Comparison of ENCODE assay signal across 8 cellular contexts in genomic region chr12:12562016-12562483, GRCh38. TPM values are rescaled to one million over a fixed set of nuclear protein-coding genes. Genes with fewer than 3 reads are reported as not detected.
DNase-seq lines count a peak whose midpoint lies in the region; ATAC-seq, FAIRE-seq and TF ChIP-seq lines count a peak whose summit lies in the region.

No MANE protein-coding gene starts in this region.

- WGBS in GM23248 (ENCODE audit: low coverage in 1 of 2, low lambda C conversion rate in 2 of 2, missing lambda C conversion rate in 2 of 2), 2 experiments, result 1% methylated on average over 18 to 45 of the region's 45 CpGs
- 0% methylated on average over 11 of the region's 45 CpGs for WGBS in K562 (ENCODE audit: insufficient coverage, low coverage, missing lambda C conversion rate)
- 0 to 1% (median 1%) methylated on average over 32 to 45 of the region's 45 CpGs for WGBS in spleen, 5 donors

- no peak for FAIRE-seq in K562 (lab: Jason Lieb, UNC)

- ATAC-seq in K562, result peak; percentile 2; the same call in 1 of the 3 replicates
- no peak for ATAC-seq in GM21576 (IDR thresholded peaks at IDR 0.05; ENCODE audit: unreplicated experiment)

- CTCF ChIA-PET in K562 (lab: Yijun Ruan, JAX; ENCODE audit: low intra/inter-chr PET ratio), result no interaction called here

- H3K4me1 ChIP-seq in GM23248 (ENCODE audit: insufficient read depth), result peaks cover 9% of the 10 kb centered on the region; the same call in 1 of the 2 replicates
- peaks cover 9 to 11% of the 10 kb centered on the region in 2 experiments; a peak in 4 of 5 replicates for H3K4me1 ChIP-seq in K562 (replicated peaks in 1 of 2; ENCODE audit: control insufficient read depth in 2 of 2, insufficient read depth in 2 of 2, low read length in 2 of 2)
- H3K4me1 ChIP-seq in spleen, result peaks cover 14 to 49% (median 29%) of the 10 kb centered on the region in 6 donors

- no peaks in the 10 kb centered on the region for H3K9me1 ChIP-seq in K562 (ENCODE audit: control insufficient read depth, insufficient read depth, low read length)

- no peak for TF ChIP-seq EP300 in K562 (IDR thresholded peaks at IDR 0.05; ENCODE audit: low read length)

- H3K9me3 ChIP-seq in GM23248 (ENCODE audit: low read depth) (no peaks in the 10 kb centered on the region), K562 (replicated peaks; ENCODE audit: control insufficient read depth, insufficient read depth, low read depth, low read length) (no peaks in the 10 kb centered on the region), spleen (peaks cover 0 to 5% (median 0%) of the 10 kb centered on the region in 8 donors)

- POLR2A ChIA-PET in K562 (lab: Yijun Ruan, JAX), result no interaction called here

- no peak for TF ChIP-seq RAD21 in K562 (CRISPR knock-in tag; conservative IDR thresholded peaks at IDR 0.05 in 1 of 2, IDR thresholded peaks at IDR 0.05 in 1 of 2)

- TF ChIP-seq CTCF in K562 (IDR thresholded peaks at IDR 0.05 in 2 of 3, conservative IDR thresholded peaks at IDR 0.05 in 1 of 3; ENCODE audit: insufficient read depth in 2 of 3, low read depth in 1 of 3, low read length in 3 of 3) (no peak), spleen (IDR thresholded peaks at IDR 0.05 in 8 of 11, conservative IDR thresholded peaks at IDR 0.05 in 3 of 11) (no peak)

- peak; percentile 54 for DNase-seq in AG08396 (ENCODE audit: low spot score)
- peak; percentile 69 for DNase-seq in GM23248
- DNase-seq in T-helper 1 cell, result peak in 4 of 5 donors; percentile 20 to 37 (median 31)
- DNase-seq in K562 (ENCODE audit: extremely low read depth in 1 of 4, low spot score in 3 of 4), result peak; percentile 23 to 59 (median 46)
- DNase-seq in iPS-NIHi7 (ENCODE audit: extremely low spot score), result peak; percentile 22
- peak; percentile 87 for DNase-seq in spleen
- DNase-seq in cerebellum (ENCODE audit: low spot score), result no peak

- H3K36me3 ChIP-seq in GM23248 (ENCODE audit: low read depth), result no peaks in the 10 kb centered on the region
- no peaks in the 10 kb centered on the region for H3K36me3 ChIP-seq in K562 (ENCODE audit: control insufficient read depth, insufficient read depth, low read length)
- H3K36me3 ChIP-seq in spleen, result no peaks in the 10 kb centered on the region

- peak overlapping the region; percentile 90 for H3K9ac ChIP-seq in GM23248
- H3K9ac ChIP-seq in K562 (ENCODE audit: insufficient read depth in 1 of 2, low read depth in 2 of 2, low read length in 2 of 2), result peak overlapping the region; percentile 96 to 100

- H3K27me3 ChIP-seq in GM23248 (replicated peaks; ENCODE audit: insufficient read depth), result no peaks in the 10 kb centered on the region
- H3K27me3 ChIP-seq in K562 (ENCODE audit: control insufficient read depth in 2 of 2, insufficient read depth in 2 of 2, low read length in 2 of 2), result no peaks in the 10 kb centered on the region
- H3K27me3 ChIP-seq in spleen (replicated peaks in 1 of 7), result no peaks in the 10 kb centered on the region

- intact Hi-C loops in K562 (cut with micrococcal nuclease) (loop anchor here (5.0 kb wide), 3 partner anchors 50 to 185 kb away; partner anchors contain the start of gene CREBL2), spleen (cut with DNase I; ENCODE audit: low total_unique reads) (loop anchor here (5.0 kb wide), 1 partner anchor 185 kb away; no protein-coding TSS in a partner anchor)

- H3K79me2 ChIP-seq in GM23248 (ENCODE audit: insufficient read depth) (peaks cover 29% of the 10 kb centered on the region), K562 (ENCODE audit: control insufficient read depth, insufficient read depth, low read length) (peaks cover 43% of the 10 kb centered on the region)

- H3K4me2 ChIP-seq in GM23248 (ENCODE audit: unreplicated experiment) (peak overlapping the region; percentile 98), K562 (ENCODE audit: insufficient read depth, low read length) (peak overlapping the region; percentile 90; the same call in 1 of the 2 replicates)

- H3K9me2 ChIP-seq in GM23248 (ENCODE audit: insufficient read depth), result no peaks in the 10 kb centered on the region

- peak overlapping the region; percentile 77 for H3K27ac ChIP-seq in GM23248
- H3K27ac ChIP-seq in K562 (ENCODE audit: extremely low read depth, low read depth, low read length), result peak overlapping the region; percentile 97
- peak overlapping the region; percentile 81 to 99 (median 98) for H3K27ac ChIP-seq in spleen

- H3K4me3 ChIP-seq in GM23248 (peak overlapping the region; percentile 86), K562 (peak overlapping the region; percentile 82), spleen (peak overlapping the region; percentile 48 to 77 (median 59))

- H4K20me1 ChIP-seq in GM23248 (ENCODE audit: insufficient read depth) (no peaks in the 10 kb centered on the region), K562 (replicated peaks; ENCODE audit: control insufficient read depth, insufficient read depth, low read length) (no peaks in the 10 kb centered on the region)

- in situ Hi-C loops in GM23248 (cut with MboI), result no loop called here
- in situ Hi-C loops in K562 (cut with MboI), result no loop called here

- peaks cover 11% of the 10 kb centered on the region for H3F3A ChIP-seq in GM23248 (ENCODE audit: insufficient read depth)

- TF ChIP-seq POLR2A in K562 (conservative IDR thresholded peaks at IDR 0.05), result no peak
- TF ChIP-seq POLR2A in spleen (IDR thresholded peaks at IDR 0.05), result no peak

- H2AFZ ChIP-seq in GM23248 (peak overlapping the region; percentile 82), K562 (ENCODE audit: low read depth, low read length) (peak overlapping the region; percentile 62)

- BruUV-seq in K562 (replicated peaks; lab: Mats Ljungman, UMichigan), result no TSS peak

TF ChIP-seq in K562, 482 proteins besides CTCF, POLR2A, EP300 and RAD21:
- no peak for TF ChIP-seq MECOM (CRISPR knock-in tag; IDR thresholded peaks at IDR 0.05)
- peak; percentile 66 for TF ChIP-seq POLR2G (IDR thresholded peaks at IDR 0.05; ENCODE audit: low read depth, low read length)
- no peak for TF ChIP-seq DPF2 (IDR thresholded peaks at IDR 0.05)
- TF ChIP-seq RBFOX2 (IDR thresholded peaks at IDR 0.05; ENCODE audit: low read depth, low read length), result peak; percentile 80
- peak; percentile 44; the same call in 1 of the 2 replicates for TF ChIP-seq PHF8 (IDR thresholded peaks at IDR 0.05; ENCODE audit: borderline replicate concordance, low read length)
- no peak for TF ChIP-seq ZC3H11A (IDR thresholded peaks at IDR 0.05; ENCODE audit: low read depth, low read length)
- TF ChIP-seq NFRKB (IDR thresholded peaks at IDR 0.05; ENCODE audit: low read depth), result peak; percentile 39; the same call in 1 of the 2 replicates
- peak; percentile 15 for TF ChIP-seq TAF1 (IDR thresholded peaks at IDR 0.05; ENCODE audit: control insufficient read depth, extremely low read depth, insufficient read depth, low read length, severe bottlenecking)

RNA-seq across cellular contexts. Expression of gene DUSP16, which starts 0.6 kb away (rescaled TPM):
- 2.8 and 3.0 TPM in 2 replicates for total RNA-seq in GM23248 (2014; rRNA removed; shearing (Covaris generic))
- polyA plus RNA-seq in GM23248 (2016; fragmentation: Nextera tagmentation; extraction: Ambion mirVana), result 0.74 and 1.1 TPM in 2 replicates
- total RNA-seq in K562 (2011; cell fraction: chromatin; rRNA removed; ENCODE audit: low replicate concordance), result 11.4 and 26.0 TPM in 2 replicates
- total RNA-seq in K562 (2011; cell fraction: nucleolus; rRNA removed), result 5.7 and 5.8 TPM in 2 replicates
- total RNA-seq in K562 (2011; cell fraction: nucleoplasm; rRNA removed), result 7.7 and 9.8 TPM in 2 replicates
- 4.7 and 5.6 TPM in 2 replicates for total RNA-seq in K562 (2014; rRNA removed)
- total RNA-seq in K562 (2014; rRNA removed; fragmentation: Illumina TruSeq; extraction: Trizol), result 5.7 and 7.1 TPM in 2 replicates
- 6.2 and 6.4 TPM in 2 replicates for total RNA-seq in K562 (2015; rRNA removed; fragmentation: Illumina TruSeq; extraction: Trizol)
- 9.2 and 10.1 TPM in 2 replicates for total RNA-seq in K562 (2021)
- 10.0 and 12.3 TPM in 2 replicates for polyA plus RNA-seq in K562 (2011; rRNA removed)
- polyA plus RNA-seq in K562 (2011; cell fraction: cytosol; rRNA removed), result 6.5 and 7.6 TPM in 2 replicates
- polyA plus RNA-seq in K562 (2011; cell fraction: nucleus; rRNA removed), result 4.4 and 7.8 TPM in 2 replicates
- 4.5 and 5.1 TPM in 2 replicates for polyA plus RNA-seq in K562 (2012)
- 7.0 and 8.0 TPM in 2 replicates for polyA plus RNA-seq in K562 (2014; fragmentation: Illumina TruSeq; extraction: Trizol)
- polyA plus RNA-seq in K562 (2014; fragmentation: Nextera tagmentation; extraction: Ambion mirVana), result 1 to 10 TPM in 1 of 2 experiments, under 1 TPM in 1; 0.70 to 1.1 TPM
- polyA plus RNA-seq in K562 (2014; rRNA removed), result 5.1 and 5.8 TPM in 2 replicates
- polyA minus RNA-seq in K562 (2011; rRNA and poly(A)+ RNA removed), result 18.1 and 24.1 TPM in 2 replicates
- 9.5 and 10.6 TPM in 2 replicates for polyA minus RNA-seq in K562 (2011; cell fraction: cytosol; rRNA and poly(A)+ RNA removed)
- 3.1 and 7.0 TPM in 2 replicates for polyA minus RNA-seq in K562 (2011; cell fraction: nucleus; rRNA and poly(A)+ RNA removed)
- 10 to 100 TPM; 19.2 to 43.7 (median 22.1) TPM for total RNA-seq in spleen
- polyA plus RNA-seq in spleen, result 1 to 10 TPM; 2.2 to 4.7 (median 2.3) TPM
- total RNA-seq in cerebellum, result 15.9 TPM

RNA-seq across cellular contexts. Expression of gene CREBL2, which starts 49.6 kb away (rescaled TPM):
- total RNA-seq in GM23248 (2014; rRNA removed; shearing (Covaris generic)), result 38.4 and 41.4 TPM in 2 replicates
- polyA plus RNA-seq in GM23248 (2016; fragmentation: Nextera tagmentation; extraction: Ambion mirVana), result 23.4 and 25.4 TPM in 2 replicates
- 2.3 and 3.8 TPM in 2 replicates for total RNA-seq in K562 (2011; cell fraction: chromatin; rRNA removed; ENCODE audit: low replicate concordance)
- 2.0 and 2.9 TPM in 2 replicates for total RNA-seq in K562 (2011; cell fraction: nucleolus; rRNA removed)
- total RNA-seq in K562 (2011; cell fraction: nucleoplasm; rRNA removed), result 3.2 and 6.9 TPM in 2 replicates
- total RNA-seq in K562 (2014; rRNA removed), result 7.3 and 8.9 TPM in 2 replicates
- total RNA-seq in K562 (2014; rRNA removed; fragmentation: Illumina TruSeq; extraction: Trizol), result 5.7 and 6.4 TPM in 2 replicates
- 5.5 and 5.6 TPM in 2 replicates for total RNA-seq in K562 (2015; rRNA removed; fragmentation: Illumina TruSeq; extraction: Trizol)
- total RNA-seq in K562 (2021), result 3.8 and 5.2 TPM in 2 replicates
- polyA plus RNA-seq in K562 (2011; rRNA removed), result 4.7 and 5.2 TPM in 2 replicates
- 2.1 and 3.8 TPM in 2 replicates for polyA plus RNA-seq in K562 (2011; cell fraction: cytosol; rRNA removed)
- polyA plus RNA-seq in K562 (2011; cell fraction: nucleus; rRNA removed), result 1.8 and 2.6 TPM in 2 replicates
- 4.4 and 7.9 TPM in 2 replicates for polyA plus RNA-seq in K562 (2012)
- polyA plus RNA-seq in K562 (2014; fragmentation: Illumina TruSeq; extraction: Trizol), result 4.6 and 5.0 TPM in 2 replicates
- 1 to 10 TPM; 1.7 to 1.9 TPM for polyA plus RNA-seq in K562 (2014; fragmentation: Nextera tagmentation; extraction: Ambion mirVana)
- polyA plus RNA-seq in K562 (2014; rRNA removed), result 2.9 and 4.8 TPM in 2 replicates
- 6.3 and 7.0 TPM in 2 replicates for polyA minus RNA-seq in K562 (2011; rRNA and poly(A)+ RNA removed)
- polyA minus RNA-seq in K562 (2011; cell fraction: cytosol; rRNA and poly(A)+ RNA removed), result 2.6 TPM in 2 replicates
- 1.8 and 2.7 TPM in 2 replicates for polyA minus RNA-seq in K562 (2011; cell fraction: nucleus; rRNA and poly(A)+ RNA removed)
- total RNA-seq in spleen, result 10 to 100 TPM; 28.6 to 76.0 (median 60.7) TPM
- 10 to 100 TPM; 14.3 to 28.3 (median 21.6) TPM for polyA plus RNA-seq in spleen
- total RNA-seq in cerebellum, result 30.8 TPM
